ENCODE assay signal across 37 cellular contexts in the genomic region with DNA sequence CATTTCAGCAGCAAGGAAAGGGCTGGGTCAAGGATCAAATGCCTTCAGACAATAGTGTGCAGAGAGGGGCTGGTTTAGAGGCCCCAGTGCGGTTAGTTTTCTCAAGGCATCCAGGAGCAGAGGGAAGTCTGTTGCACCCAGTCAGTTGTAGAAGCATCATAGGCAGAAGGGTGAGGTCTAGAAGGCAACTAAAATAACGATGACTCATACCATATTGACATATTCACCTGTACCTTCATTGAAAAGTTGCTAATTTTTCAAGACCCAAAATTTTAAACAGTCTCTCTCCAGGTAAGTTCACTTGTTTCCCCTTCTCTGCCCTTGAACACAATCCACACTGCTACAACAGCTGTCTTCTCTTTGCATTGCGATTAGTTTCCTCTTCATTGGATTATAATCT.
"Had no signal": no experiment of that assay in that cellular context is flagged by ENCODE, and none has a peak within 500 bp of the region (broad histone marks: within the 10 kb centered on the region; RNA-seq: fewer than 3 reads in every experiment).

No MANE protein-coding gene starts in this region.

- DNase-seq: activated B cell treated with CpG ODN at 0.5 μM for 24 hours; activated CD4-positive, alpha-beta memory T cell treated with anti-CD3 and anti-CD28 coated beads for 36 hours; activated CD4-positive, alpha-beta T cell treated with anti-CD3 and anti-CD28 coated beads for 48 hours; activated CD4-positive, alpha-beta T cell treated with anti-CD3 and anti-CD28 coated beads, Interleukin-2, amount 50 U/mL, for 1 hour; activated CD8-positive, alpha-beta memory T cell treated with anti-CD3 and anti-CD28 coated beads, Interleukin-2, amount 10 ng/mL, durations not matched to agents 7 days and 5 days; activated CD8-positive, alpha-beta memory T cell treated with anti-CD3 and anti-CD28 coated beads, Interleukin-2, amount 50 U/mL, for 4 hours; activated CD8-positive, alpha-beta T cell treated with anti-CD3 and anti-CD28 coated beads, Interleukin-2, amount 10 ng/mL, durations not matched to agents 7 days and 5 days; activated effector memory CD4-positive, alpha-beta T cell treated with anti-CD3 and anti-CD28 coated beads, Interleukin-2, amount 50 U/mL, for 16 hours; activated naive CD4-positive, alpha-beta T cell treated with anti-CD3 and anti-CD28 coated beads for 36 hours; activated naive CD8-positive, alpha-beta T cell treated with anti-CD3 and anti-CD28 coated beads for 36 hours; activated naive CD8-positive, alpha-beta T cell treated with anti-CD3 and anti-CD28 coated beads, Interleukin-2, amount 50 U/mL, for 24 hours; activated T-cell treated with anti-CD3 and anti-CD28 coated beads, Interleukin-2, amount 50 U/mL, for 1 hour; activated T-cell treated with anti-CD3 and anti-CD28 coated beads, Interleukin-2, amount 50 U/mL, for 48 hours; adrenal gland; amygdala; aorta; body of pancreas; central memory CD4-positive, alpha-beta T cell; cerebellar nuclear complex; colonic mucosa; effector CD8-positive, alpha-beta T cell; foreskin fibroblast; head of caudate nucleus; T-helper 1 cell; T-helper 17 cell; T1000; WERI-Rb-1 had no signal

- H3K27me3 Mint-ChIP-seq: activated CD8-positive, alpha-beta memory T cell treated with anti-CD3 and anti-CD28 coated beads, Interleukin-2, amount 10 ng/mL, durations not matched to agents 7 days and 5 days had no signal

- H3K9me3 Mint-ChIP-seq: activated B cell treated with CpG ODN at 0.5 μM for 24 hours; activated naive CD4-positive, alpha-beta T cell treated with anti-CD3 and anti-CD28 coated beads for 36 hours; activated T-helper 2 cell treated with anti-CD3 and anti-CD28 coated beads, Interferon-gamma antibody, Interleukin-2, Interleukin-4, amounts not matched to agents 10 μg/mL and 5 μg/mL and 100 μg/mL, durations not matched to agents 14 hours and 24 hours and 36 hours had no signal

- H3K4me3 Mint-ChIP-seq: activated B cell treated with CpG ODN at 0.5 μM for 24 hours; activated CD4-positive, alpha-beta memory T cell treated with anti-CD3 and anti-CD28 coated beads for 36 hours; activated CD8-positive, alpha-beta memory T cell treated with anti-CD3 and anti-CD28 coated beads, Interleukin-2, amount 10 ng/mL, durations not matched to agents 7 days and 5 days; activated CD8-positive, alpha-beta T cell treated with anti-CD3 and anti-CD28 coated beads, Interleukin-2, amount 10 ng/mL, durations not matched to agents 7 days and 5 days; activated naive CD4-positive, alpha-beta T cell treated with anti-CD3 and anti-CD28 coated beads for 36 hours; activated naive CD4-positive, alpha-beta T cell treated with anti-CD3 and anti-CD28 coated beads, Interleukin-2, amount 50 U/mL, for 24 hours; activated naive CD8-positive, alpha-beta T cell treated with anti-CD3 and anti-CD28 coated beads for 36 hours; activated naive CD8-positive, alpha-beta T cell treated with anti-CD3 and anti-CD28 coated beads, Interleukin-2, amount 50 U/mL, for 24 hours; activated T-helper 1 cell treated with anti-CD3 and anti-CD28 coated beads, Interleukin-12 subunit alpha, Interleukin-12 subunit beta, Interleukin-2, Interleukin-4 antibody, amounts not matched to agents 30 ng/mL and 10 ng/mL and 1 ng/mL, durations not matched to agents 14 hours and 24 hours and 36 hours; T-helper 17 cell; T-helper 2 cell treated with Interferon-gamma antibody and Interleukin-4, amounts not matched to agents 5 μg/mL and 100 μg/mL, for 36 hours had no signal

- H3K4me1 ChIP-seq: adrenal gland, body of pancreas, colonic mucosa had no signal

- H3K4me3 ChIP-seq: adrenal gland, body of pancreas, cardiac muscle cell, colonic mucosa had no signal

- H3K9me3 ChIP-seq: adrenal gland, body of pancreas, colonic mucosa had no signal

- H3K36me3 Mint-ChIP-seq: activated CD4-positive, alpha-beta memory T cell treated with anti-CD3 and anti-CD28 coated beads for 36 hours; activated CD8-positive, alpha-beta memory T cell treated with anti-CD3 and anti-CD28 coated beads, Interleukin-2, amount 10 ng/mL, durations not matched to agents 7 days and 5 days; activated naive CD4-positive, alpha-beta T cell treated with anti-CD3 and anti-CD28 coated beads, Interleukin-2, amount 50 U/mL, for 24 hours; activated naive CD8-positive, alpha-beta T cell treated with anti-CD3 and anti-CD28 coated beads for 36 hours had no signal

- H3K27ac Mint-ChIP-seq: activated B cell treated with CpG ODN at 0.5 μM for 24 hours; activated CD4-positive, alpha-beta memory T cell treated with anti-CD3 and anti-CD28 coated beads for 36 hours; activated CD8-positive, alpha-beta memory T cell treated with anti-CD3 and anti-CD28 coated beads, Interleukin-2, amount 10 ng/mL, durations not matched to agents 7 days and 5 days; activated CD8-positive, alpha-beta T cell treated with anti-CD3 and anti-CD28 coated beads, Interleukin-2, amount 10 ng/mL, durations not matched to agents 7 days and 5 days; activated naive CD4-positive, alpha-beta T cell treated with anti-CD3 and anti-CD28 coated beads for 36 hours; activated naive CD4-positive, alpha-beta T cell treated with anti-CD3 and anti-CD28 coated beads, Interleukin-2, amount 50 U/mL, for 24 hours; activated naive CD8-positive, alpha-beta T cell treated with anti-CD3 and anti-CD28 coated beads for 36 hours; activated naive CD8-positive, alpha-beta T cell treated with anti-CD3 and anti-CD28 coated beads, Interleukin-2, amount 50 U/mL, for 24 hours; activated T-helper 1 cell treated with anti-CD3 and anti-CD28 coated beads, Interleukin-12 subunit alpha, Interleukin-12 subunit beta, Interleukin-2, Interleukin-4 antibody, amounts not matched to agents 30 ng/mL and 10 ng/mL and 1 ng/mL, durations not matched to agents 14 hours and 24 hours and 36 hours; activated T-helper 2 cell treated with anti-CD3 and anti-CD28 coated beads, Interferon-gamma antibody, Interleukin-2, Interleukin-4, amounts not matched to agents 10 μg/mL and 5 μg/mL and 100 μg/mL, durations not matched to agents 14 hours and 24 hours and 36 hours; T-helper 17 cell; T-helper 2 cell treated with Interferon-gamma antibody and Interleukin-4, amounts not matched to agents 5 μg/mL and 100 μg/mL, for 36 hours had no signal

- H3K4me1 Mint-ChIP-seq: activated B cell treated with CpG ODN at 0.5 μM for 24 hours; activated CD8-positive, alpha-beta memory T cell treated with anti-CD3 and anti-CD28 coated beads, Interleukin-2, amount 10 ng/mL, durations not matched to agents 7 days and 5 days; activated naive CD4-positive, alpha-beta T cell treated with anti-CD3 and anti-CD28 coated beads, Interleukin-2, amount 50 U/mL, for 24 hours; activated naive CD8-positive, alpha-beta T cell treated with anti-CD3 and anti-CD28 coated beads for 36 hours; activated naive CD8-positive, alpha-beta T cell treated with anti-CD3 and anti-CD28 coated beads, Interleukin-2, amount 50 U/mL, for 24 hours; T-helper 17 cell had no signal

- ATAC-seq: activated CD4-positive, CD25-positive, alpha-beta regulatory T cell treated with anti-CD3 and anti-CD28 coated beads, Interleukin-2, amount 50 U/mL, for 24 hours; activated CD8-positive, alpha-beta memory T cell treated with anti-CD3 and anti-CD28 coated beads, Interleukin-2, amount 10 ng/mL, durations not matched to agents 7 days and 5 days; activated CD8-positive, alpha-beta T cell treated with anti-CD3 and anti-CD28 coated beads, Interleukin-2, amount 10 ng/mL, durations not matched to agents 7 days and 5 days; activated naive CD8-positive, alpha-beta T cell treated with anti-CD3 and anti-CD28 coated beads, Interleukin-2, amount 50 U/mL, for 24 hours; body of pancreas; T-helper 17 cell had no signal

- H3K36me3 ChIP-seq: adrenal gland, cardiac muscle cell, colonic mucosa, WERI-Rb-1 had no signal

- FAIRE-seq: endometrium, endothelial cell of umbilical vein, frontal cortex had no signal

- H3K27me3 ChIP-seq: adrenal gland, body of pancreas, cardiac muscle cell, colonic mucosa had no signal

- H3K27ac ChIP-seq: adrenal gland, body of pancreas, cardiac muscle cell, colonic mucosa, epithelial cell of prostate, WERI-Rb-1 had no signal
